33 cellular contexts compared by ENCODE assay signal in genomic region chr22:21887841-21888240, GRCh38.
"Had no signal": no experiment of that assay in that cellular context is flagged by ENCODE, and none has a peak within 500 bp of the region (broad histone marks: within the 10 kb centered on the region; RNA-seq: fewer than 3 reads in every experiment).

No MANE protein-coding gene starts in this region.

- H3K27ac ChIP-seq: adrenal gland, ascending aorta, body of pancreas, brain microvascular endothelial cell, breast epithelium, cardiac muscle cell had no signal

- H3K4me1 ChIP-seq: adrenal gland, ascending aorta, body of pancreas, breast epithelium had no signal

- DNase-seq: activated effector memory CD4-positive, alpha-beta T cell treated with Interleukin-2 at 50 U/mL for 16 hours; activated gamma-delta T cell; activated gamma-delta T cell treated with Interleukin-2 at 50 U/mL for 16 hours; activated naive CD4-positive, alpha-beta T cell; activated naive CD4-positive, alpha-beta T cell treated with anti-CD3 and anti-CD28 coated beads for 36 hours; activated naive CD4-positive, alpha-beta T cell treated with anti-CD3 and anti-CD28 coated beads, Interleukin-2, amount 10 ng/mL, durations not matched to agents 7 days and 5 days; activated naive CD4-positive, alpha-beta T cell treated with anti-CD3 and anti-CD28 coated beads, Interleukin-2, amount 50 U/mL, for 16 hours; activated naive CD4-positive, alpha-beta T cell treated with Interleukin-2 at 50 U/mL for 16 hours; activated naive CD8-positive, alpha-beta T cell treated with anti-CD3 and anti-CD28 coated beads for 36 hours; activated naive CD8-positive, alpha-beta T cell treated with anti-CD3 and anti-CD28 coated beads, Interleukin-2, amount 10 ng/mL, durations not matched to agents 7 days and 5 days; activated naive CD8-positive, alpha-beta T cell treated with anti-CD3 and anti-CD28 coated beads, Interleukin-2, amount 50 U/mL, for 24 hours; activated T-cell treated with anti-CD3 and anti-CD28 coated beads, Interleukin-2, amount 50 U/mL, for 1 hour; activated T-cell treated with anti-CD3 and anti-CD28 coated beads, Interleukin-2, amount 50 U/mL, for 24 hours; activated T-cell treated with anti-CD3 and anti-CD28 coated beads, Interleukin-2, amount 50 U/mL, for 4 hours; activated T-cell treated with anti-CD3 and anti-CD28 coated beads, Interleukin-2, amount 50 U/mL, for 48 hours; activated T-cell treated with anti-CD3 and anti-CD28 coated beads, Interleukin-2, amount 50 U/mL, for 72 hours; adrenal gland; amniotic stem cell; amygdala; anterior cingulate cortex; aorta; body of pancreas; brain microvascular endothelial cell; caudate nucleus; central memory CD4-positive, alpha-beta T cell; cerebellar nuclear complex had no signal

- ATAC-seq: activated naive CD4-positive, alpha-beta T cell treated with anti-CD3 and anti-CD28 coated beads, Interleukin-2, amount 50 U/mL, for 72 hours; activated naive CD8-positive, alpha-beta T cell treated with anti-CD3 and anti-CD28 coated beads, Interleukin-2, amount 50 U/mL, for 24 hours; activated T-cell treated with anti-CD3 and anti-CD28 coated beads, Interleukin-2, amount 50 U/mL, for 4 hours; activated T-helper 17 cell treated with anti-CD3 and anti-CD28 coated beads, Interleukin-2, amount 50 U/mL, for 72 hours; body of pancreas had no signal

- H3K4me3 ChIP-seq: adrenal gland, ascending aorta, body of pancreas, breast epithelium, cardiac muscle cell had no signal

- H3K27me3 ChIP-seq: adrenal gland, ascending aorta, body of pancreas, brain microvascular endothelial cell, breast epithelium, cardiac muscle cell had no signal

- H3K9me3 ChIP-seq: adrenal gland, ascending aorta, body of pancreas, breast epithelium had no signal

- H3K36me3 ChIP-seq: adrenal gland, ascending aorta, brain microvascular endothelial cell, breast epithelium, cardiac muscle cell had no signal

- FAIRE-seq: astrocyte, bronchial epithelial cell had no signal
